In genomic region chr14:61331992-61332657, GRCh38 we compare ENCODE assay signal across 1 cellular context.
TF ChIP-seq lines count a peak whose summit lies in the region.

No MANE protein-coding gene starts in this region.

TF ChIP-seq in HEK293, 187 proteins besides CTCF, POLR2A, EP300 and RAD21 (continued from another document and continues in another):
- TF ChIP-seq ZNF521 (tag by site-specific recombination; IDR thresholded peaks at IDR 0.05) = no peak
- TF ChIP-seq ZSCAN5A (tag by site-specific recombination; IDR thresholded peaks at IDR 0.05) = no peak
- no peak for TF ChIP-seq HIC1 (tag by site-specific recombination; IDR thresholded peaks at IDR 0.05)
- TF ChIP-seq ZNF121 (tag by site-specific recombination; IDR thresholded peaks at IDR 0.05) = no peak
- TF ChIP-seq, protein P1, sequence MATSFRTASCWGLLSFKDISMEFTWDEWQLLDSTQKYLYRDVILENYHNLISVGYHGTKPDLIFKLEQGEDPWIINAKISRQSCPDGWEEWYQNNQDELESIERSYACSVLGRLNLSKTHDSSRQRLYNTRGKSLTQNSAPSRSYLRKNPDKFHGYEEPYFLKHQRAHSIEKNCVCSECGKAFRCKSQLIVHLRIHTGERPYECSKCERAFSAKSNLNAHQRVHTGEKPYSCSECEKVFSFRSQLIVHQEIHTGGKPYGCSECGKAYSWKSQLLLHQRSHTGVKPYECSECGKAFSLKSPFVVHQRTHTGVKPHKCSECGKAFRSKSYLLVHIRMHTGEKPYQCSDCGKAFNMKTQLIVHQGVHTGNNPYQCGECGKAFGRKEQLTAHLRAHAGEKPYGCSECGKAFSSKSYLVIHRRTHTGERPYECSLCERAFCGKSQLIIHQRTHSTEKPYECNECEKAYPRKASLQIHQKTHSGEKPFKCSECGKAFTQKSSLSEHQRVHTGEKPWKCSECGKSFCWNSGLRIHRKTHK (tag by site-specific recombination; IDR thresholded peaks at IDR 0.05) = no peak
- TF ChIP-seq ZNF621 (tag by site-specific recombination; IDR thresholded peaks at IDR 0.05) = no peak
- TF ChIP-seq REPIN1 (tag by site-specific recombination; IDR thresholded peaks at IDR 0.05; ENCODE audit: low read depth) = no peak
- no peak for TF ChIP-seq ELK4 (IDR thresholded peaks at IDR 0.05; ENCODE audit: borderline replicate concordance, low read depth, low read length)
- TF ChIP-seq ZNF302 (tag by site-specific recombination; IDR thresholded peaks at IDR 0.05; ENCODE audit: low read depth) = no peak
- peak; percentile 77 for TF ChIP-seq ZIC2 (tag by site-specific recombination; IDR thresholded peaks at IDR 0.05)
- no peak for TF ChIP-seq ZNF140 (tag by site-specific recombination; IDR thresholded peaks at IDR 0.05)
- no peak for TF ChIP-seq ZNF830 (tag by site-specific recombination; IDR thresholded peaks at IDR 0.05; ENCODE audit: low read depth)
- no peak for TF ChIP-seq ZNF704 (tag by site-specific recombination; IDR thresholded peaks at IDR 0.05)
- TF ChIP-seq ZNF626 (tag by site-specific recombination; IDR thresholded peaks at IDR 0.05) = no peak
- TF ChIP-seq GLI4 (tag by site-specific recombination; IDR thresholded peaks at IDR 0.05) = no peak
- TF ChIP-seq ZNF426 (tag by site-specific recombination; IDR thresholded peaks at IDR 0.05) = no peak
- peak; percentile 60; the same call in 1 of the 2 replicates for TF ChIP-seq BCL11B (tag by site-specific recombination; IDR thresholded peaks at IDR 0.05; ENCODE audit: low read depth)
- no peak for TF ChIP-seq ZNF292 (tag by site-specific recombination; IDR thresholded peaks at IDR 0.05; ENCODE audit: borderline replicate concordance, low read depth)
- TF ChIP-seq KLF10 (tag by site-specific recombination; IDR thresholded peaks at IDR 0.05) = peak; percentile 78
- peak; percentile 97 for TF ChIP-seq ZNF843 (tag by site-specific recombination; IDR thresholded peaks at IDR 0.05)
- TF ChIP-seq TSHZ1 (tag by site-specific recombination; IDR thresholded peaks at IDR 0.05; ENCODE audit: borderline replicate concordance) = peak; percentile 91
- no peak for TF ChIP-seq ZNF544 (tag by site-specific recombination; IDR thresholded peaks at IDR 0.05)
- TF ChIP-seq, protein P2, sequence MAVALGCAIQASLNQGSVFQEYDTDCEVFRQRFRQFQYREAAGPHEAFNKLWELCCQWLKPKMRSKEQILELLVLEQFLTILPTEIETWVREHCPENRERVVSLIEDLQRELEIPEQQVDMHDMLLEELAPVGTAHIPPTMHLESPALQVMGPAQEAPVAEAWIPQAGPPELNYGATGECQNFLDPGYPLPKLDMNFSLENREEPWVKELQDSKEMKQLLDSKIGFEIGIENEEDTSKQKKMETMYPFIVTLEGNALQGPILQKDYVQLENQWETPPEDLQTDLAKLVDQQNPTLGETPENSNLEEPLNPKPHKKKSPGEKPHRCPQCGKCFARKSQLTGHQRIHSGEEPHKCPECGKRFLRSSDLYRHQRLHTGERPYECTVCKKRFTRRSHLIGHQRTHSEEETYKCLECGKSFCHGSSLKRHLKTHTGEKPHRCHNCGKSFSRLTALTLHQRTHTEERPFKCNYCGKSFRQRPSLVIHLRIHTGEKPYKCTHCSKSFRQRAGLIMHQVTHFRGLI (tag by site-specific recombination; IDR thresholded peaks at IDR 0.05) = peak; percentile 51; the same call in 1 of the 2 replicates
- TF ChIP-seq TRIM28 (IDR thresholded peaks at IDR 0.05; ENCODE audit: borderline replicate concordance, low read length) = peak; percentile 93
- no peak for TF ChIP-seq ZNF184 (tag by site-specific recombination; IDR thresholded peaks at IDR 0.05)
- TF ChIP-seq KLF7 (tag by site-specific recombination; IDR thresholded peaks at IDR 0.05; ENCODE audit: borderline replicate concordance) = peak; percentile 70; the same call in 1 of the 2 replicates
- no peak for TF ChIP-seq ZNF16 (tag by site-specific recombination; IDR thresholded peaks at IDR 0.05; ENCODE audit: low read depth)
- no peak for TF ChIP-seq ZNF623 (tag by site-specific recombination; IDR thresholded peaks at IDR 0.05)
- TF ChIP-seq, protein P3, sequence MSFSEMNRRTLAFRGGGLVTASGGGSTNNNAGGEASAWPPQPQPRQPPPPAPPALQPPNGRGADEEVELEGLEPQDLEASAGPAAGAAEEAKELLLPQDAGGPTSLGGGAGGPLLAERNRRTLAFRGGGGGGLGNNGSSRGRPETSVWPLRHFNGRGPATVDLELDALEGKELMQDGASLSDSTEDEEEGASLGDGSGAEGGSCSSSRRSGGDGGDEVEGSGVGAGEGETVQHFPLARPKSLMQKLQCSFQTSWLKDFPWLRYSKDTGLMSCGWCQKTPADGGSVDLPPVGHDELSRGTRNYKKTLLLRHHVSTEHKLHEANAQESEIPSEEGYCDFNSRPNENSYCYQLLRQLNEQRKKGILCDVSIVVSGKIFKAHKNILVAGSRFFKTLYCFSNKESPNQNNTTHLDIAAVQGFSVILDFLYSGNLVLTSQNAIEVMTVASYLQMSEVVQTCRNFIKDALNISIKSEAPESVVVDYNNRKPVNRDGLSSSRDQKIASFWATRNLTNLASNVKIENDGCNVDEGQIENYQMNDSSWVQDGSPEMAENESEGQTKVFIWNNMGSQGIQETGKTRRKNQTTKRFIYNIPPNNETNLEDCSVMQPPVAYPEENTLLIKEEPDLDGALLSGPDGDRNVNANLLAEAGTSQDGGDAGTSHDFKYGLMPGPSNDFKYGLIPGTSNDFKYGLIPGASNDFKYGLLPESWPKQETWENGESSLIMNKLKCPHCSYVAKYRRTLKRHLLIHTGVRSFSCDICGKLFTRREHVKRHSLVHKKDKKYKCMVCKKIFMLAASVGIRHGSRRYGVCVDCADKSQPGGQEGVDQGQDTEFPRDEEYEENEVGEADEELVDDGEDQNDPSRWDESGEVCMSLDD (tag by site-specific recombination; IDR thresholded peaks at IDR 0.05) = no peak
- no peak for TF ChIP-seq ZNF155 (tag by site-specific recombination; IDR thresholded peaks at IDR 0.05)
- no peak for TF ChIP-seq ZFP37 (tag by site-specific recombination; IDR thresholded peaks at IDR 0.05)
- no peak for TF ChIP-seq ZNF707 (tag by site-specific recombination; IDR thresholded peaks at IDR 0.05)
- no peak; the same call in 1 of the 2 replicates for TF ChIP-seq ZNF394 (tag by site-specific recombination; IDR thresholded peaks at IDR 0.05; ENCODE audit: borderline replicate concordance)
- TF ChIP-seq ZNF169 (tag by site-specific recombination; IDR thresholded peaks at IDR 0.05) = no peak
- TF ChIP-seq ZNF791 (tag by site-specific recombination; IDR thresholded peaks at IDR 0.05) = no peak; the same call in 1 of the 2 replicates
- TF ChIP-seq, protein P4, sequence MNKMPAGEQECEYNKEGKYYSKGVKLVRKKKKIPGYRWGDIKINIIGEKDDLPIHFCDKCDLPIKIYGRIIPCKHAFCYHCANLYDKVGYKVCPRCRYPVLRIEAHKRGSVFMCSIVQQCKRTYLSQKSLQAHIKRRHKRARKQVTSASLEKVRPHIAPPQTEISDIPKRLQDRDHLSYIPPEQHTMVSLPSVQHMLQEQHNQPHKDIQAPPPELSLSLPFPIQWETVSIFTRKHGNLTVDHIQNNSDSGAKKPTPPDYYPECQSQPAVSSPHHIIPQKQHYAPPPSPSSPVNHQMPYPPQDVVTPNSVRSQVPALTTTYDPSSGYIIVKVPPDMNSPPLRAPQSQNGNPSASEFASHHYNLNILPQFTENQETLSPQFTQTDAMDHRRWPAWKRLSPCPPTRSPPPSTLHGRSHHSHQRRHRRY (tag by site-specific recombination; IDR thresholded peaks at IDR 0.05) = no peak
- TF ChIP-seq HOXC10 (CRISPR knock-in tag; IDR thresholded peaks at IDR 0.05) = no peak
- no peak for TF ChIP-seq ZNF112 (tag by site-specific recombination; IDR thresholded peaks at IDR 0.05)
- TF ChIP-seq ZFP69B (tag by site-specific recombination; IDR thresholded peaks at IDR 0.05) = no peak
- no peak for TF ChIP-seq MEIS1 (CRISPR knock-in tag; IDR thresholded peaks at IDR 0.05; ENCODE audit: borderline replicate concordance)
- TF ChIP-seq, protein P5, sequence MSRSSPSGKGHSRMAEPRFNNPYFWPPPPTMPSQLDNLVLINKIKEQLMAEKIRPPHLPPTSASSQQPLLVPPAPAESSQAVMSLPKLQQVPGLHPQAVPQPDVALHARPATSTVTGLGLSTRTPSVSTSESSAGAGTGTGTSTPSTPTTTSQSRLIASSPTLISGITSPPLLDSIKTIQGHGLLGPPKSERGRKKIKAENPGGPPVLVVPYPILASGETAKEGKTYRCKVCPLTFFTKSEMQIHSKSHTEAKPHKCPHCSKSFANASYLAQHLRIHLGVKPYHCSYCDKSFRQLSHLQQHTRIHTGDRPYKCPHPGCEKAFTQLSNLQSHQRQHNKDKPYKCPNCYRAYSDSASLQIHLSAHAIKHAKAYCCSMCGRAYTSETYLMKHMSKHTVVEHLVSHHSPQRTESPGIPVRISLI (tag by site-specific recombination; IDR thresholded peaks at IDR 0.05) = no peak
- TF ChIP-seq ZNF776 (tag by site-specific recombination; IDR thresholded peaks at IDR 0.05; ENCODE audit: borderline replicate concordance) = no peak
- TF ChIP-seq ZNF670 (tag by site-specific recombination; IDR thresholded peaks at IDR 0.05; ENCODE audit: low read depth) = no peak
- no peak for TF ChIP-seq ZNF114 (tag by site-specific recombination; IDR thresholded peaks at IDR 0.05)
- no peak for TF ChIP-seq ZNF792 (tag by site-specific recombination; IDR thresholded peaks at IDR 0.05)
- no peak for TF ChIP-seq ZSCAN16 (tag by site-specific recombination; IDR thresholded peaks at IDR 0.05)
- no peak for TF ChIP-seq ZNF560 (tag by site-specific recombination; IDR thresholded peaks at IDR 0.05; ENCODE audit: borderline replicate concordance)
